ENCODE assay signal across 15 cellular contexts in the genomic region with DNA sequence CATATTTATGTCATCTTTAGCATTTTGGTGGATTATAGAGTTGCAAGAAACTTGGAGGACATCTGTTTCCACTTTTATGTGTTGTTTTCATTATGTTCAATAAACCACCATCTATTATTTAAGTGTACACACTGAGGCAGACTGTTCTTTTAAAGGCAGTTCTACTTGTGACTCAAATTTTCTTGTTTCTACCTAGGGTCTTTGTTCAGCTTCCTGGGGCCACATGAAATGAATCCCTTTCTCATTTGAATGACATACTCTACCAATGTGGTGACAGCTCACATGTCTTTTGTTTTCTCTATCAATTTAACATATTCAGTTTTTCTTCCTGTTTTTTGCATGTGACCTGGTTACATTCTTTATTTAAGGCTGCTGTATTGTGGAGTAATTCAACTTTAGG. TPM values are rescaled to one million over a fixed set of nuclear protein-coding genes. Genes with fewer than 3 reads are reported as not detected.
DNase-seq lines count a peak whose midpoint lies in the region; ATAC-seq lines count a peak whose summit lies in the region.
"Had no signal": no experiment of that assay in that cellular context is flagged by ENCODE, and none has a peak within 500 bp of the region (broad histone marks: within the 10 kb centered on the region; RNA-seq: fewer than 3 reads in every experiment).

No MANE protein-coding gene starts in this region.

- peaks cover 57% of the 10 kb centered on the region for H3K36me3 Mint-ChIP-seq in activated CD4-positive, alpha-beta T cell treated with anti-CD3 and anti-CD28 coated beads, Interleukin-2, amount 10 ng/mL, durations not matched to agents 24 days and 14 days (ENCODE audit: low read depth)

- no peaks in the 10 kb centered on the region for H3K27me3 Mint-ChIP-seq in activated CD4-positive, alpha-beta T cell treated with anti-CD3 and anti-CD28 coated beads, Interleukin-2, amount 10 ng/mL, durations not matched to agents 24 days and 14 days
- H3K27me3 Mint-ChIP-seq in stimulated activated naive CD8-positive, alpha-beta T cell treated with anti-CD3 and anti-CD28 coated beads, Interleukin-15, amount 100 ng/mL, for 72 hours, result no peaks in the 10 kb centered on the region

- peak; percentile 6 for DNase-seq in activated CD4-positive, alpha-beta T cell treated with anti-CD3 and anti-CD28 coated beads, Interleukin-2, amount 10 ng/mL, durations not matched to agents 24 days and 14 days
- no peak for DNase-seq in activated CD4-positive, alpha-beta T cell treated with anti-CD3 and anti-CD28 coated beads, Interleukin-2, amount 50 U/mL, for 4 hours
- no peak for DNase-seq in stimulated activated naive CD8-positive, alpha-beta T cell treated with anti-CD3 and anti-CD28 coated beads, Interleukin-15, Interleukin-2, amounts not matched to agents 100 U/mL and 50 U/mL, for 24 hours
- no peak for DNase-seq in stimulated activated naive CD8-positive, alpha-beta T cell treated with anti-CD3 and anti-CD28 coated beads, Interleukin-15, amount 100 ng/mL, for 72 hours
- peak; percentile 27 for DNase-seq in fibroblast of peridontal ligament (ENCODE audit: extremely low read depth)
- DNase-seq in stimulated activated naive CD4-positive, alpha-beta T cell treated with Interleukin-2 at 50 U/mL for 16 hours (lab: John Stamatoyannopoulos, UW), result no peak
- DNase-seq: Calu3; CD8-positive, alpha-beta memory T cell; KG1; NCI-H1417; NCI-H1694 treated with DMSO at 0.1 percent for 48 hours; NCI-H446; NCI-H526 had no signal

- H3K9me3 Mint-ChIP-seq in activated CD4-positive, alpha-beta T cell treated with anti-CD3 and anti-CD28 coated beads, Interleukin-2, amount 10 ng/mL, durations not matched to agents 24 days and 14 days, result peaks cover 3% of the 10 kb centered on the region
- H3K9me3 Mint-ChIP-seq in stimulated activated naive CD8-positive, alpha-beta T cell treated with anti-CD3 and anti-CD28 coated beads, Interleukin-15, amount 100 ng/mL, for 72 hours, result no peaks in the 10 kb centered on the region
- H3K9me3 Mint-ChIP-seq: CD8-positive, alpha-beta memory T cell had no signal

- H3K27ac Mint-ChIP-seq in activated CD4-positive, alpha-beta T cell treated with anti-CD3 and anti-CD28 coated beads, Interleukin-2, amount 10 ng/mL, durations not matched to agents 24 days and 14 days, result no peak overlapping the region
- no peak overlapping the region for H3K27ac Mint-ChIP-seq in stimulated activated naive CD8-positive, alpha-beta T cell treated with anti-CD3 and anti-CD28 coated beads, Interleukin-15, amount 100 ng/mL, for 72 hours

- no peak overlapping the region for H3K4me3 Mint-ChIP-seq in activated CD4-positive, alpha-beta T cell treated with anti-CD3 and anti-CD28 coated beads, Interleukin-2, amount 10 ng/mL, durations not matched to agents 24 days and 14 days
- H3K4me3 Mint-ChIP-seq in stimulated activated naive CD8-positive, alpha-beta T cell treated with anti-CD3 and anti-CD28 coated beads, Interleukin-15, amount 100 ng/mL, for 72 hours, result no peak overlapping the region
- H3K4me3 Mint-ChIP-seq: CD8-positive, alpha-beta memory T cell had no signal

- ATAC-seq in stimulated activated naive CD8-positive, alpha-beta T cell treated with anti-CD3 and anti-CD28 coated beads, Interleukin-15, Interleukin-2, amounts not matched to agents 100 U/mL and 50 U/mL, for 24 hours, result peak; percentile 59
- no peak for ATAC-seq in stimulated activated naive CD8-positive, alpha-beta T cell treated with anti-CD3 and anti-CD28 coated beads, Interleukin-15, amount 100 ng/mL, for 72 hours
- ATAC-seq in HG02973 (IDR thresholded peaks at IDR 0.05; ENCODE audit: unreplicated experiment), result no peak
- ATAC-seq: Right ventricle myocardium inferior had no signal

- intact Hi-C loops in activated CD4-positive, alpha-beta T cell treated with anti-CD3 and anti-CD28 coated beads, Interleukin-2, amount 10 ng/mL, durations not matched to agents 24 days and 14 days (cut with micrococcal nuclease), result no loop called here

- peaks cover 17% of the 10 kb centered on the region for H3K4me1 Mint-ChIP-seq in activated CD4-positive, alpha-beta T cell treated with anti-CD3 and anti-CD28 coated beads, Interleukin-2, amount 10 ng/mL, durations not matched to agents 24 days and 14 days
- peaks cover 66% of the 10 kb centered on the region for H3K4me1 Mint-ChIP-seq in stimulated activated naive CD8-positive, alpha-beta T cell treated with anti-CD3 and anti-CD28 coated beads, Interleukin-15, amount 100 ng/mL, for 72 hours

RNA-seq across cellular contexts. Expression of a gene that starts 7.9 kb away (rescaled TPM):
- 43.7 and 44.2 TPM in 2 replicates for total RNA-seq in activated CD4-positive, alpha-beta T cell treated with anti-CD3 and anti-CD28 coated beads, Interleukin-2, amount 10 ng/mL, durations not matched to agents 24 days and 14 days

Comparison
In these comparisons a context has a peak if more than half of its experiments do, and no peak if none do; other contexts are left out.
1. DNase-seq: peak in activated CD4-positive, alpha-beta T cell treated with anti-CD3 and anti-CD28 coated beads, Interleukin-2, amount 10 ng/mL, durations not matched to agents 24 days and 14 days (single experiment) and fibroblast of peridontal ligament (single experiment); none in activated CD4-positive, alpha-beta T cell treated with anti-CD3 and anti-CD28 coated beads, Interleukin-2, amount 50 U/mL, for 4 hours (0 of 2), stimulated activated naive CD8-positive, alpha-beta T cell treated with anti-CD3 and anti-CD28 coated beads, Interleukin-15, Interleukin-2, amounts not matched to agents 100 U/mL and 50 U/mL, for 24 hours (single experiment), stimulated activated naive CD8-positive, alpha-beta T cell treated with anti-CD3 and anti-CD28 coated beads, Interleukin-15, amount 100 ng/mL, for 72 hours (0 of 2) and stimulated activated naive CD4-positive, alpha-beta T cell treated with Interleukin-2 at 50 U/mL for 16 hours (single experiment).